14 cellular contexts compared by ENCODE assay signal in the genomic region with DNA sequence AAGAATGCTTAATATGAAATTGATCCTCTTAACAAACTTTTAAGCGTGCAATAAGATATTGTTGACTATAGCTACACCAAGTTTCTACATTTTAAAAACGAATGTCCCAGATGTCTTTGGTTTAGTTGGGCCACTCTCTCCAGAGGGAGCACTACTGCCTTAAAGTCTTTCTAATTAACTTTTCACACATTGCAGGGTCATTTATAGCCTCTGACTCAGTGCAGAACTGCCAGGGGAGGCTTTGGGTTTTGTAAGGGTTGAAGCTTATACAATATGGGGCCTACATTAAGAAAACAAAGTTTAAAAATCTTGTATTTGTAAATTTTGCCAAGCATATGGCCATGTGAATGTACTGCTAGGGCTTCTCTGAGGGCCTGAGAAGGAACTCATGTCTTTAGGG.
"Had no signal": no experiment of that assay in that cellular context is flagged by ENCODE, and none has a peak within 500 bp of the region (broad histone marks: within the 10 kb centered on the region; RNA-seq: fewer than 3 reads in every experiment).

No MANE protein-coding gene starts in this region.

- ATAC-seq: activated CD8-positive, alpha-beta memory T cell treated with anti-CD3 and anti-CD28 coated beads, Interleukin-2, amount 10 ng/mL, durations not matched to agents 7 days and 5 days; effector memory CD8-positive, alpha-beta T cell; left colon; stimulated activated effector memory CD8-positive, alpha-beta T cell treated with anti-CD3 and anti-CD28 coated beads, Interleukin-12 subunit alpha, Interleukin-12 subunit beta, amount 100 ng/mL, for 72 hours had no signal

- DNase-seq: activated CD4-positive, alpha-beta memory T cell treated with anti-CD3 and anti-CD28 coated beads, Interleukin-2, amount 10 ng/mL, durations not matched to agents 7 days and 5 days; activated CD4-positive, alpha-beta T cell treated with anti-CD3 and anti-CD28 coated beads for 48 hours; activated CD4-positive, CD25-positive, alpha-beta regulatory T cell; activated CD8-positive, alpha-beta memory T cell treated with anti-CD3 and anti-CD28 coated beads, Interleukin-2, amount 10 ng/mL, durations not matched to agents 7 days and 5 days; effector memory CD8-positive, alpha-beta T cell; foreskin fibroblast; hypothalamus; islet precursor cell; left colon; occipital lobe; retina; stimulated activated CD4-positive, alpha-beta T cell treated with anti-CD3 and anti-CD28 coated beads, Interleukin-4, amount 100 ng/mL, for 24 hours; T-helper 9 cell had no signal
